16 cellular contexts compared by ENCODE assay signal in genomic region chr11:77097180-77097579, GRCh38. TPM values are rescaled to one million over a fixed set of nuclear protein-coding genes. Genes with fewer than 3 reads are reported as not detected.
"Had no signal": no experiment of that assay in that cellular context is flagged by ENCODE, and none has a peak within 500 bp of the region (broad histone marks: within the 10 kb centered on the region; RNA-seq: fewer than 3 reads in every experiment).

No MANE protein-coding gene starts in this region.

RNA-seq across cellular contexts. Expression of gene OMP, which starts 5.5 kb away (rescaled TPM):
- total RNA-seq: activated CD4-positive, alpha-beta memory T cell treated with anti-CD3 and anti-CD28 coated beads, Interleukin-2, amount 10 ng/mL, durations not matched to agents 7 days and 5 days; activated CD4-positive, alpha-beta T cell treated with anti-CD3 and anti-CD28 coated beads for 36 hours; activated CD4-positive, alpha-beta T cell treated with anti-CD3 and anti-CD28 coated beads, Interleukin-2, amount 10 ng/mL, durations not matched to agents 7 days and 5 days; activated CD8-positive, alpha-beta memory T cell treated with anti-CD3 and anti-CD28 coated beads, Interleukin-2, amount 10 ng/mL, durations not matched to agents 7 days and 5 days; activated CD8-positive, alpha-beta T cell treated with anti-CD3 and anti-CD28 coated beads, Interleukin-2, amount 10 ng/mL, durations not matched to agents 7 days and 5 days; activated naive CD8-positive, alpha-beta T cell treated with anti-CD3 and anti-CD28 coated beads, Interleukin-2, amount 10 ng/mL, durations not matched to agents 7 days and 5 days; activated T-helper 2 cell treated with anti-CD3 and anti-CD28 coated beads, Interferon-gamma antibody, Interleukin-2, Interleukin-4, amounts not matched to agents 10 μg/mL and 5 μg/mL and 100 μg/mL, durations not matched to agents 14 hours and 24 hours and 36 hours; ascending aorta; bronchial epithelial cell; cardiac muscle cell; chondrocyte; T-helper 1 cell treated with Interleukin-12 subunit alpha and Interleukin-12 subunit beta and Interleukin-4 antibody, amounts not matched to agents 30 ng/mL and 1 ng/mL, for 36 hours; T-helper 17 cell; T-helper 2 cell treated with Interferon-gamma antibody and Interleukin-4, amounts not matched to agents 100 ng/mL and 5 ng/mL, for 36 hours; WTC11 had no signal
- polyA plus RNA-seq: adipose tissue, cardiac muscle cell had no signal

RNA-seq across cellular contexts. Expression of gene MYO7A, which starts 30.9 kb away (rescaled TPM):
- total RNA-seq: activated CD8-positive, alpha-beta T cell treated with anti-CD3 and anti-CD28 coated beads, Interleukin-2, amount 10 ng/mL, durations not matched to agents 7 days and 5 days; chondrocyte had no signal
